In genomic region chr12:114134922-114135321, GRCh38 we compare ENCODE assay signal across 24 cellular contexts.
"Had no signal": no experiment of that assay in that cellular context is flagged by ENCODE, and none has a peak within 500 bp of the region (broad histone marks: within the 10 kb centered on the region; RNA-seq: fewer than 3 reads in every experiment).

No MANE protein-coding gene starts in this region.

- H3K27me3 Mint-ChIP-seq: dendritic cell treated with granulocyte-macrophage colony-stimulating factor and Interleukin-4, amounts not matched to agents 40 ng/mL and 50 ng/mL, for 4 days; effector memory CD8-positive, alpha-beta T cell had no signal

- H3K4me3 ChIP-seq: colonic mucosa, coronary artery, dorsolateral prefrontal cortex, esophagus muscularis mucosa, esophagus squamous epithelium, gastrocnemius medialis, gastroesophageal sphincter, heart left ventricle had no signal

- H3K27ac ChIP-seq: colonic mucosa, coronary artery, dorsolateral prefrontal cortex, epithelial cell of prostate, esophagus muscularis mucosa, esophagus squamous epithelium, foreskin keratinocyte, gastrocnemius medialis, gastroesophageal sphincter, heart left ventricle had no signal

- H3K9me3 Mint-ChIP-seq: dendritic cell treated with granulocyte-macrophage colony-stimulating factor and Interleukin-4, amounts not matched to agents 40 ng/mL and 50 ng/mL, for 4 days; effector memory CD8-positive, alpha-beta T cell; endodermal cell had no signal

- H3K9me3 ChIP-seq: colonic mucosa, esophagus muscularis mucosa, esophagus squamous epithelium, gastrocnemius medialis, gastroesophageal sphincter, heart left ventricle had no signal

- H3K27me3 ChIP-seq: esophagus squamous epithelium, foreskin keratinocyte, gastrocnemius medialis had no signal

- H3K36me3 ChIP-seq: colonic mucosa, esophagus muscularis mucosa, esophagus squamous epithelium, gastrocnemius medialis, gastroesophageal sphincter, heart left ventricle had no signal

- H3K4me3 Mint-ChIP-seq: dendritic cell treated with granulocyte-macrophage colony-stimulating factor and Interleukin-4, amounts not matched to agents 40 ng/mL and 50 ng/mL, for 4 days; effector memory CD8-positive, alpha-beta T cell; endodermal cell had no signal

- DNase-seq: colonic mucosa; cortex of kidney; dermis blood vessel endothelial cell; dorsolateral prefrontal cortex; effector CD4-positive, alpha-beta T cell; effector CD8-positive, alpha-beta T cell; effector memory CD4-positive, alpha-beta T cell; effector memory CD8-positive, alpha-beta T cell; endodermal cell; erythroblast; esophagus squamous epithelium; foreskin fibroblast; foreskin keratinocyte; foreskin melanocyte; gastrocnemius medialis; glutamatergic neuron; head of caudate nucleus; heart left ventricle had no signal

- H3K4me1 Mint-ChIP-seq: endodermal cell had no signal

- ATAC-seq: effector memory CD8-positive, alpha-beta T cell; esophagus mucosa; foreskin keratinocyte; gastrocnemius medialis; gastroesophageal sphincter had no signal

- H3K4me1 ChIP-seq: colonic mucosa, esophagus muscularis mucosa, esophagus squamous epithelium, foreskin keratinocyte, gastrocnemius medialis, gastroesophageal sphincter, heart left ventricle had no signal

- H3K27ac Mint-ChIP-seq: dendritic cell treated with granulocyte-macrophage colony-stimulating factor and Interleukin-4, amounts not matched to agents 40 ng/mL and 50 ng/mL, for 4 days; effector memory CD8-positive, alpha-beta T cell; endodermal cell had no signal
